1 cellular context compared by ENCODE assay signal in the genomic region with DNA sequence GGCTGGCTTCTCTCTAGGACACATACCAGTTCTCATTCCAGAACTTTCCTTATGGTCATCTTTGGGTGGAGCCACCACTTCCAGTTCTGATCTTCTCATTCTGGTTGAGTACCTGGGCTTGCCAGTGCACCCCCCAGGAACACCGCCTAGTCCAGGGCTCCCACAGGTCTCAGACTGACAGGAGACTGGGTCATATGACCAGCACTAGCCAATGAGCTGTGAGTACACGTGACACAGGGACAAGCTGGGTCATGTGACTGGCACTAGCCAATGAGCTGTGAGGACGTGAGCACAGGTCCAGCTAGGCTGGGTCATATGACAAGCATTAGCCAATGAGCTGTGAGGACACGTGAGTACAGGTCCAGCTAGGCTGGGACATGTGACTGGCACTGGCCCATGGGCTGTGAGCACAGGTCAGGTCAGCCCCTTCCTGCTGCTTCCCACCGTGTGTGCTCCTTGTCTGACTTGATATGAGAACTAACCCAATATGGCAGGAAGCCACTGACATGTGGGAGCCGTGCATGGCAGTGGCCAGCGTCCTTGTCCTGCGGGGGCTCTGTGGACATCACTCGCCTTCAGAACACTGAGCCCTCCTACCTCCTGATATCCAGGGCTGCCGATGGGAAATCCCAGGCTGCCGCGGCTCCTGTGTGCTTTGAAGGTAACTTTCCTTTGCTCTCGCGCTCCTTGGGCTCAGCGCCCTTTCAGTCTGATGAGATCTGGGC.
TF ChIP-seq lines count a peak whose summit lies in the region.

No MANE protein-coding gene starts in this region.

TF ChIP-seq in K562, 482 proteins besides CTCF, POLR2A, EP300 and RAD21 (continued from another document and continues in another):
- TF ChIP-seq PPARD (CRISPR knock-in tag; IDR thresholded peaks at IDR 0.05), result no peak
- no peak for TF ChIP-seq SIRT6 (IDR thresholded peaks at IDR 0.05; ENCODE audit: low read depth, low read length)
- no peak for TF ChIP-seq PHF21A (IDR thresholded peaks at IDR 0.05; ENCODE audit: borderline replicate concordance, low read depth)
- no peak for TF ChIP-seq GTF2A2 (tag; IDR thresholded peaks at IDR 0.05)
- no peak for TF ChIP-seq ZNF143 (CRISPR knock-in tag; IDR thresholded peaks at IDR 0.05)
- TF ChIP-seq SREBF2 (CRISPR knock-in tag; IDR thresholded peaks at IDR 0.05), result no peak
- no peak for TF ChIP-seq ZNF655 (CRISPR knock-in tag; IDR thresholded peaks at IDR 0.05)
- no peak for TF ChIP-seq ZKSCAN3 (CRISPR knock-in tag; IDR thresholded peaks at IDR 0.05)
- no peak for TF ChIP-seq JUNB (CRISPR knock-in tag; conservative IDR thresholded peaks at IDR 0.05)
- no peak for TF ChIP-seq PRMT5 (CRISPR knock-in tag; IDR thresholded peaks at IDR 0.05)
- TF ChIP-seq, protein P1, sequence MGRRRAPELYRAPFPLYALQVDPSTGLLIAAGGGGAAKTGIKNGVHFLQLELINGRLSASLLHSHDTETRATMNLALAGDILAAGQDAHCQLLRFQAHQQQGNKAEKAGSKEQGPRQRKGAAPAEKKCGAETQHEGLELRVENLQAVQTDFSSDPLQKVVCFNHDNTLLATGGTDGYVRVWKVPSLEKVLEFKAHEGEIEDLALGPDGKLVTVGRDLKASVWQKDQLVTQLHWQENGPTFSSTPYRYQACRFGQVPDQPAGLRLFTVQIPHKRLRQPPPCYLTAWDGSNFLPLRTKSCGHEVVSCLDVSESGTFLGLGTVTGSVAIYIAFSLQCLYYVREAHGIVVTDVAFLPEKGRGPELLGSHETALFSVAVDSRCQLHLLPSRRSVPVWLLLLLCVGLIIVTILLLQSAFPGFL (CRISPR knock-in tag; IDR thresholded peaks at IDR 0.05), result no peak
- no peak for TF ChIP-seq E4F1 (CRISPR knock-in tag; IDR thresholded peaks at IDR 0.05; ENCODE audit: borderline replicate concordance)
- TF ChIP-seq TAF9B (IDR thresholded peaks at IDR 0.05; ENCODE audit: partially characterized antibody), result no peak
- TF ChIP-seq POLR2AphosphoS5 (IDR thresholded peaks at IDR 0.05; ENCODE audit: control insufficient read depth, insufficient read depth, low read depth, low read length), result no peak
- no peak for TF ChIP-seq KHSRP (IDR thresholded peaks at IDR 0.05)
- TF ChIP-seq MAZ (CRISPR knock-in tag; conservative IDR thresholded peaks at IDR 0.05 in 1 of 2, IDR thresholded peaks at IDR 0.05 in 1 of 2), result peak in 1 of 2 experiments; percentile 70; a peak in 2 of 4 replicates
- TF ChIP-seq, protein P2, sequence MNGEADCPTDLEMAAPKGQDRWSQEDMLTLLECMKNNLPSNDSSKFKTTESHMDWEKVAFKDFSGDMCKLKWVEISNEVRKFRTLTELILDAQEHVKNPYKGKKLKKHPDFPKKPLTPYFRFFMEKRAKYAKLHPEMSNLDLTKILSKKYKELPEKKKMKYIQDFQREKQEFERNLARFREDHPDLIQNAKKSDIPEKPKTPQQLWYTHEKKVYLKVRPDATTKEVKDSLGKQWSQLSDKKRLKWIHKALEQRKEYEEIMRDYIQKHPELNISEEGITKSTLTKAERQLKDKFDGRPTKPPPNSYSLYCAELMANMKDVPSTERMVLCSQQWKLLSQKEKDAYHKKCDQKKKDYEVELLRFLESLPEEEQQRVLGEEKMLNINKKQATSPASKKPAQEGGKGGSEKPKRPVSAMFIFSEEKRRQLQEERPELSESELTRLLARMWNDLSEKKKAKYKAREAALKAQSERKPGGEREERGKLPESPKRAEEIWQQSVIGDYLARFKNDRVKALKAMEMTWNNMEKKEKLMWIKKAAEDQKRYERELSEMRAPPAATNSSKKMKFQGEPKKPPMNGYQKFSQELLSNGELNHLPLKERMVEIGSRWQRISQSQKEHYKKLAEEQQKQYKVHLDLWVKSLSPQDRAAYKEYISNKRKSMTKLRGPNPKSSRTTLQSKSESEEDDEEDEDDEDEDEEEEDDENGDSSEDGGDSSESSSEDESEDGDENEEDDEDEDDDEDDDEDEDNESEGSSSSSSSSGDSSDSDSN (IDR thresholded peaks at IDR 0.05; ENCODE audit: borderline replicate concordance in 1 of 2, low read depth in 2 of 2, low read length in 2 of 2), result no peak
- TF ChIP-seq CEBPB (tag; IDR thresholded peaks at IDR 0.05), result no peak
- TF ChIP-seq FUS (optimal IDR thresholded peaks at IDR 0.05; ENCODE audit: low read depth, low read length), result no peak
- TF ChIP-seq YY1 (IDR thresholded peaks at IDR 0.05; ENCODE audit: borderline replicate concordance in 1 of 3, control insufficient read depth in 1 of 3, extremely low read depth in 1 of 3, insufficient read depth in 3 of 3, insufficient read length in 1 of 3, insufficient replicate concordance in 2 of 3, low read depth in 1 of 3, low read length in 2 of 3), result no peak
- TF ChIP-seq GTF2F1 (IDR thresholded peaks at IDR 0.05; ENCODE audit: low read depth, low read length), result no peak
- TF ChIP-seq SMARCC2 (IDR thresholded peaks at IDR 0.05; ENCODE audit: low read depth), result no peak
- no peak for TF ChIP-seq SFPQ (IDR thresholded peaks at IDR 0.05; ENCODE audit: low read depth, low read length)
- TF ChIP-seq ZNF431 (CRISPR knock-in tag; IDR thresholded peaks at IDR 0.05), result no peak
- no peak for TF ChIP-seq ZNF311 (CRISPR knock-in tag; IDR thresholded peaks at IDR 0.05)
- TF ChIP-seq NRF1 (conservative IDR thresholded peaks at IDR 0.05 in 1 of 2, IDR thresholded peaks at IDR 0.05 in 1 of 2), result peak; percentile 35 to 48; a peak in 3 of 4 replicates
- no peak for TF ChIP-seq ZNF707 (CRISPR knock-in tag; conservative IDR thresholded peaks at IDR 0.05)
- TF ChIP-seq BHLHE40 (IDR thresholded peaks at IDR 0.05; ENCODE audit: low read length), result peak; percentile 97
- TF ChIP-seq ZNF41 (CRISPR knock-in tag; conservative IDR thresholded peaks at IDR 0.05), result no peak
- TF ChIP-seq HCFC1 (IDR thresholded peaks at IDR 0.05; ENCODE audit: low read depth, low read length), result peak; percentile 63
- no peak for TF ChIP-seq GATAD2A (IDR thresholded peaks at IDR 0.05)
- 0 out of 4 replicates have a peak, but pooled peaks of 1 of the 2 experiments have one; percentile 22 for TF ChIP-seq TEAD1 (CRISPR knock-in tag; IDR thresholded peaks at IDR 0.05)
- no peak for TF ChIP-seq CTCFL (IDR thresholded peaks at IDR 0.05; ENCODE audit: borderline replicate concordance, insufficient read depth, low read depth, low read length, poor library complexity, severe bottlenecking)
- 0 out of 2 replicates have a peak, but pooled peaks have one; percentile 38 for TF ChIP-seq NR4A1 (CRISPR knock-in tag; IDR thresholded peaks at IDR 0.05)
- 0 out of 2 replicates have a peak, but pooled peaks have one; percentile 40 for TF ChIP-seq NR4A1 (tag; IDR thresholded peaks at IDR 0.05)
- TF ChIP-seq ZBTB17 (CRISPR knock-in tag; IDR thresholded peaks at IDR 0.05), result no peak
- TF ChIP-seq ZNF780A (CRISPR knock-in tag; IDR thresholded peaks at IDR 0.05), result no peak
- TF ChIP-seq ZBED1 (IDR thresholded peaks at IDR 0.05), result no peak
- no peak for TF ChIP-seq LARP7 (IDR thresholded peaks at IDR 0.05)
- 0 out of 2 replicates have a peak, but pooled peaks have one; percentile 9 for TF ChIP-seq CBX5 (IDR thresholded peaks at IDR 0.05; ENCODE audit: borderline replicate concordance, low read depth)
- no peak for TF ChIP-seq ZNF75A (CRISPR knock-in tag; IDR thresholded peaks at IDR 0.05)
- TF ChIP-seq, protein P3, sequence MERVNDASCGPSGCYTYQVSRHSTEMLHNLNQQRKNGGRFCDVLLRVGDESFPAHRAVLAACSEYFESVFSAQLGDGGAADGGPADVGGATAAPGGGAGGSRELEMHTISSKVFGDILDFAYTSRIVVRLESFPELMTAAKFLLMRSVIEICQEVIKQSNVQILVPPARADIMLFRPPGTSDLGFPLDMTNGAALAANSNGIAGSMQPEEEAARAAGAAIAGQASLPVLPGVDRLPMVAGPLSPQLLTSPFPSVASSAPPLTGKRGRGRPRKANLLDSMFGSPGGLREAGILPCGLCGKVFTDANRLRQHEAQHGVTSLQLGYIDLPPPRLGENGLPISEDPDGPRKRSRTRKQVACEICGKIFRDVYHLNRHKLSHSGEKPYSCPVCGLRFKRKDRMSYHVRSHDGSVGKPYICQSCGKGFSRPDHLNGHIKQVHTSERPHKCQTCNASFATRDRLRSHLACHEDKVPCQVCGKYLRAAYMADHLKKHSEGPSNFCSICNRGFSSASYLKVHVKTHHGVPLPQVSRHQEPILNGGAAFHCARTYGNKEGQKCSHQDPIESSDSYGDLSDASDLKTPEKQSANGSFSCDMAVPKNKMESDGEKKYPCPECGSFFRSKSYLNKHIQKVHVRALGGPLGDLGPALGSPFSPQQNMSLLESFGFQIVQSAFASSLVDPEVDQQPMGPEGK (CRISPR knock-in tag; IDR thresholded peaks at IDR 0.05; ENCODE audit: borderline replicate concordance), result no peak
- TF ChIP-seq ARID3A (IDR thresholded peaks at IDR 0.05; ENCODE audit: borderline replicate concordance, low read depth, low read length), result no peak
- TF ChIP-seq FOXJ3 (CRISPR knock-in tag; IDR thresholded peaks at IDR 0.05), result no peak
- TF ChIP-seq IFI16 (CRISPR knock-in tag; IDR thresholded peaks at IDR 0.05), result no peak
- TF ChIP-seq BRD4 (IDR thresholded peaks at IDR 0.05), result no peak
- TF ChIP-seq, protein P4, sequence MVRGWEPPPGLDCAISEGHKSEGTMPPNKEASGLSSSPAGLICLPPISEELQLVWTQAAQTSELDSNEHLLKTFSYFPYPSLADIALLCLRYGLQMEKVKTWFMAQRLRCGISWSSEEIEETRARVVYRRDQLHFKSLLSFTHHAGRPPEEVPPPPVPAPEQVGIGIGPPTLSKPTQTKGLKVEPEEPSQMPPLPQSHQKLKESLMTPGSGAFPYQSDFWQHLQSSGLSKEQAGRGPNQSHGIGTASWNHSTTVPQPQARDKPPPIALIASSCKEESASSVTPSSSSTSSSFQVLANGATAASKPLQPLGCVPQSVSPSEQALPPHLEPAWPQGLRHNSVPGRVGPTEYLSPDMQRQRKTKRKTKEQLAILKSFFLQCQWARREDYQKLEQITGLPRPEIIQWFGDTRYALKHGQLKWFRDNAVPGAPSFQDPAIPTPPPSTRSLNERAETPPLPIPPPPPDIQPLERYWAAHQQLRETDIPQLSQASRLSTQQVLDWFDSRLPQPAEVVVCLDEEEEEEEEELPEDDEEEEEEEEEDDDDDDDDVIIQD (CRISPR knock-in tag; IDR thresholded peaks at IDR 0.05), result peak; percentile 39; the same call in 1 of the 2 replicates
